8 cellular contexts compared by ENCODE assay signal in the genomic region with DNA sequence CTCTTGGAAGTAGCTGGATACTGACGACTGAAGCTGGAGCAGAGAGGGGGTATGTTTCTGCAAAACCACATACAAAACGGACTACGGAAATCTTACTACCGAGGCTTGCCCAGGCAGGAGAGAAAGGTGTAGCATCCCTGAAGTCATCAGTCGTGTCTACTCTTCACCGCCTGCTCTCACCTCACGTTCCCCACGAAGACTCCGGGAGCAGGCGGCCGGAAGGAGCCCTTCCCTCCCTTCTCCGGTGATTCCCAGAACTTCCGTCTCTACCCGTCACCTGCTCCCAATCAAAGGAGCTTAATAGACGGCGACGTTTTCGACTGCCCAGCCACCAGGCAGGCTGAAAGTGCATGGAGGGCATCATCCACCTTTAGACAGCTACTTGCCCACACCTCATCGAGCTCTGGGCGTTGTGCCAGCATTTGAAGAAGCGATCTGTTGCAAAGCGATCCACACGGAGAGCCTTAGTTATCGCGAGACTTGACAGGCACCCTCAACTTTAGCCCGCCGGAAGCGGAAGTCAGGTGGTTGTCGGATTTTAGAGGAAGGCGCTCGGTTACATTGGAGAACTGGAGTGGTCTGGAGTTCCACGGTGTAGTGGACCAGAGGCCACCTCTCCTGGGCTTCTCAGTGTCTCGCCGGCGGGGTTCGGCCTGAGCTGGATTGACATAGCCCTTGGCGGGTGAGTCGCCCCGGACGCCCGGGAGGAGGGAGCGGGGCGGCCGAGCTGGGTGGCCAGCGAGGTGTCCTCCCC. TPM values are rescaled to one million over a fixed set of nuclear protein-coding genes. Genes with fewer than 3 reads are reported as not detected.
A peak's percentile ranks its signal among the peaks of the same experiment; 100 is the strongest.
DNase-seq lines count a peak whose midpoint lies in the region; ATAC-seq and FAIRE-seq lines count a peak whose summit lies in the region.

A gene (plus strand): TSS at position 523 of the 754 bp plus-strand sequence. CDS start 2,809 bp downstream, outside the sequence.

- CTCF ChIA-PET in activated CD8-positive, alpha-beta memory T cell treated with anti-CD3 and anti-CD28 coated beads, Interleukin-2, amount 10 ng/mL, durations not matched to agents 7 days and 5 days (lab: Charles Lee), result interaction anchor here (0.8 to 3.2 kb wide), 10 partner anchors 14 to 455 kb away, joined by 3 to 16 read pairs (median 5); a partner anchor contains a TSS

- peaks cover 27% of the 10 kb centered on the region for H3K36me3 Mint-ChIP-seq in activated CD8-positive, alpha-beta memory T cell treated with anti-CD3 and anti-CD28 coated beads, Interleukin-2, amount 10 ng/mL, durations not matched to agents 7 days and 5 days

- DNase-seq in COR-L47 (lab: John Stamatoyannopoulos, UW) (peak; percentile 97), HTR-8/SVneo (ENCODE audit: insufficient read length, low spot score) (peak; percentile 92), NOMO-1 treated with dmso at 0.1 percent for 144 hours (lab: John Stamatoyannopoulos, UW; ENCODE audit: unreplicated experiment) (peak; percentile 91), mesenteric fat pad (ENCODE audit: low spot score) (peak; percentile 95)
- DNase-seq in activated CD8-positive, alpha-beta memory T cell treated with anti-CD3 and anti-CD28 coated beads, Interleukin-2, amount 10 ng/mL, durations not matched to agents 7 days and 5 days, result peak; percentile 95
- peak; percentile 69 for DNase-seq in stimulated activated CD8-positive, alpha-beta memory T cell treated with anti-CD3 and anti-CD28 coated beads, Interleukin-15, amount 100 ng/mL, for 24 hours (ENCODE audit: low read depth)

- H3K4me1 Mint-ChIP-seq in activated CD8-positive, alpha-beta memory T cell treated with anti-CD3 and anti-CD28 coated beads, Interleukin-2, amount 10 ng/mL, durations not matched to agents 7 days and 5 days, result peaks cover 30% of the 10 kb centered on the region

- H3K27me3 Mint-ChIP-seq in activated CD8-positive, alpha-beta memory T cell treated with anti-CD3 and anti-CD28 coated beads, Interleukin-2, amount 10 ng/mL, durations not matched to agents 7 days and 5 days, result no peaks in the 10 kb centered on the region

- FAIRE-seq in HTR-8/SVneo (lab: Jason Lieb, UNC), result peak; percentile 13

- ATAC-seq in GM21367 (IDR thresholded peaks at IDR 0.05; ENCODE audit: unreplicated experiment), result peak; percentile 92
- ATAC-seq in activated CD8-positive, alpha-beta memory T cell treated with anti-CD3 and anti-CD28 coated beads, Interleukin-2, amount 10 ng/mL, durations not matched to agents 7 days and 5 days, result peak; percentile 95

- no peaks in the 10 kb centered on the region for H3K9me3 Mint-ChIP-seq in activated CD8-positive, alpha-beta memory T cell treated with anti-CD3 and anti-CD28 coated beads, Interleukin-2, amount 10 ng/mL, durations not matched to agents 7 days and 5 days (ENCODE audit: low read depth)

- in situ Hi-C loops in endometrial microvascular endothelial cells (cut with HindIII; ENCODE audit: inconsistent ontology term, low pct_unique_long_range_greater_than_20kb, low sequenced_read_pairs), result no loop called here

- H3K27ac Mint-ChIP-seq in activated CD8-positive, alpha-beta memory T cell treated with anti-CD3 and anti-CD28 coated beads, Interleukin-2, amount 10 ng/mL, durations not matched to agents 7 days and 5 days, result peak within 1 kb of the TSS; percentile 97

- H3K4me3 Mint-ChIP-seq in activated CD8-positive, alpha-beta memory T cell treated with anti-CD3 and anti-CD28 coated beads, Interleukin-2, amount 10 ng/mL, durations not matched to agents 7 days and 5 days, result peak within 1 kb of the TSS; percentile 100

RNA-seq across cellular contexts. Expression of the gene that starts here (rescaled TPM):
- total RNA-seq in activated CD8-positive, alpha-beta memory T cell treated with anti-CD3 and anti-CD28 coated beads, Interleukin-2, amount 10 ng/mL, durations not matched to agents 7 days and 5 days, result 10 to 100 TPM; 20.5 to 27.8 TPM
- 19.0 TPM for total RNA-seq in endometrial microvascular endothelial cells (ENCODE audit: inconsistent ontology term)
- 14.1 TPM for total RNA-seq in mesenteric fat pad

Comparison
In these comparisons a context has a peak if more than half of its experiments do, and no peak if none do; other contexts are left out.
1. Peak in every context shown above with its lines: DNase-seq and ATAC-seq.